12 cellular contexts compared by ENCODE assay signal in genomic region chr2:149037851-149038250, GRCh38. TPM values are rescaled to one million over a fixed set of nuclear protein-coding genes. Genes with fewer than 3 reads are reported as not detected.
DNase-seq lines count a peak whose midpoint lies in the region; ATAC-seq and TF ChIP-seq lines count a peak whose summit lies in the region.
"Had no signal": no experiment of that assay in that cellular context is flagged by ENCODE, and none has a peak within 500 bp of the region (broad histone marks: within the 10 kb centered on the region; RNA-seq: fewer than 3 reads in every experiment).

No MANE protein-coding gene starts in this region.

- no peaks in the 10 kb centered on the region for H3K36me3 ChIP-seq in endodermal cell (ENCODE audit: control insufficient read depth, insufficient read depth, low read length)

- H3K4me3 ChIP-seq in endodermal cell (ENCODE audit: low read length): peak overlapping the region; percentile 67

- DNase-seq in G401 (ENCODE audit: low spot score) (peak; percentile 38), NCI-H524 treated with DMSO at 0.1 percent for 48 hours (lab: John Stamatoyannopoulos, UW) (peak; percentile 10), endodermal cell (peak; percentile 74), nephron progenitor cell (no peak), left ventricle myocardium superior (no peak)
- DNase-seq in stimulated activated CD4-positive, alpha-beta T cell treated with anti-CD3 and anti-CD28 coated beads, Interleukin-2, amount 100 ng/mL, for 24 hours: no peak
- DNase-seq: activated CD8-positive, alpha-beta T cell treated with anti-CD3 and anti-CD28 coated beads for 36 hours; effector memory CD4-positive, alpha-beta T cell; NCI-H187 treated with DMSO at 0.1 percent for 48 hours had no signal

- 59 to 77% methylated on average over 4 to 7 of the region's 8 CpGs for WGBS in endodermal cell (ENCODE audit: insufficient coverage in 1 of 2, insufficient read length in 1 of 2), 2 experiments

- peaks cover 2% of the 10 kb centered on the region for H3K9me3 Mint-ChIP-seq in endodermal cell
- H3K9me3 Mint-ChIP-seq in nephron progenitor cell: no peaks in the 10 kb centered on the region
- H3K9me3 Mint-ChIP-seq: activated CD8-positive, alpha-beta T cell treated with anti-CD3 and anti-CD28 coated beads for 36 hours; natural killer cell treated with Interleukin-12 subunit alpha and Interleukin-12 subunit beta and Interleukin-15 and Interleukin-18, amount 100 ng/mL, for 72 hours had no signal

- H3K27ac Mint-ChIP-seq in endodermal cell: no peak overlapping the region
- H3K27ac Mint-ChIP-seq in nephron progenitor cell: no peak overlapping the region
- H3K27ac Mint-ChIP-seq: activated CD8-positive, alpha-beta T cell treated with anti-CD3 and anti-CD28 coated beads for 36 hours; natural killer cell treated with Interleukin-12 subunit alpha and Interleukin-12 subunit beta and Interleukin-15 and Interleukin-18, amount 100 ng/mL, for 72 hours had no signal

- H3K27me3 Mint-ChIP-seq in endodermal cell (ENCODE audit: insufficient read depth) (peaks cover 56% of the 10 kb centered on the region), nephron progenitor cell (ENCODE audit: low read depth, poor library complexity) (peaks cover 25% of the 10 kb centered on the region)

- H3K9me3 ChIP-seq in endodermal cell (ENCODE audit: control insufficient read depth, low read length): no peaks in the 10 kb centered on the region

- in situ Hi-C loops in G401 (cut with HindIII; ENCODE audit: low sequenced_read_pairs): no loop called here

- peak overlapping the region; percentile 70 for H3K4me3 Mint-ChIP-seq in endodermal cell
- peak overlapping the region; percentile 79 for H3K4me3 Mint-ChIP-seq in nephron progenitor cell
- H3K4me3 Mint-ChIP-seq: activated CD8-positive, alpha-beta T cell treated with anti-CD3 and anti-CD28 coated beads for 36 hours; natural killer cell treated with Interleukin-12 subunit alpha and Interleukin-12 subunit beta and Interleukin-15 and Interleukin-18, amount 100 ng/mL, for 72 hours had no signal

- peaks cover 58% of the 10 kb centered on the region for H3K27me3 ChIP-seq in endodermal cell (ENCODE audit: control insufficient read depth, insufficient read depth, low read length, poor library complexity, severe bottlenecking)

- no peak overlapping the region for H3K9ac ChIP-seq in endodermal cell (ENCODE audit: extremely low read depth, low read length, poor library complexity, severe bottlenecking)

- no peak for ATAC-seq in left ventricle myocardium superior
- ATAC-seq in HG02763 (IDR thresholded peaks at IDR 0.05; ENCODE audit: unreplicated experiment): no peak
- ATAC-seq in GM18868 (IDR thresholded peaks at IDR 0.05; ENCODE audit: unreplicated experiment): no peak

- H3K27ac ChIP-seq in endodermal cell (ENCODE audit: low read depth, low read length): no peak overlapping the region

- intact Hi-C loops in left ventricle myocardium superior (cut with micrococcal nuclease): no loop called here

- H3K4me1 ChIP-seq in endodermal cell (ENCODE audit: control insufficient read depth, insufficient read depth, low read length): no peaks in the 10 kb centered on the region

- H3K36me3 Mint-ChIP-seq in endodermal cell (ENCODE audit: low read depth) (no peaks in the 10 kb centered on the region), nephron progenitor cell (ENCODE audit: low read depth) (no peaks in the 10 kb centered on the region)
- H3K36me3 Mint-ChIP-seq: natural killer cell treated with Interleukin-12 subunit alpha and Interleukin-12 subunit beta and Interleukin-15 and Interleukin-18, amount 100 ng/mL, for 72 hours had no signal

- TF ChIP-seq CTCF in endodermal cell (conservative IDR thresholded peaks at IDR 0.05) (peak; percentile 44), nephron progenitor cell (IDR thresholded peaks at IDR 0.05) (no peak)

- peaks cover 20% of the 10 kb centered on the region for H3K4me1 Mint-ChIP-seq in endodermal cell
- peaks cover 39% of the 10 kb centered on the region for H3K4me1 Mint-ChIP-seq in nephron progenitor cell

RNA-seq across cellular contexts. Expression of gene LYPD6B, which starts 0.6 kb away (rescaled TPM):
- 21.3 and 28.7 TPM in 2 replicates for total RNA-seq in G401 (2014; rRNA removed; shearing (Covaris generic))
- total RNA-seq in endodermal cell: 10 to 100 TPM; 12.6 to 14.5 TPM
- 5.6 TPM for polyA plus RNA-seq in endodermal cell (2013, experiment 1 of 2)
- polyA plus RNA-seq in endodermal cell (2013, experiment 2 of 2): 2.4 TPM
- not detected for total RNA-seq in left ventricle myocardium superior
- total RNA-seq: activated CD8-positive, alpha-beta T cell treated with anti-CD3 and anti-CD28 coated beads for 36 hours; natural killer cell treated with Interleukin-12 subunit alpha and Interleukin-12 subunit beta and Interleukin-15 and Interleukin-18, amount 100 ng/mL, for 72 hours had no signal

Comparison
In these comparisons a context has a peak if more than half of its experiments do, and no peak if none do; other contexts are left out.
1. DNase-seq: peak in G401 (single experiment), NCI-H524 treated with DMSO at 0.1 percent for 48 hours (single experiment) and endodermal cell (single experiment); none in nephron progenitor cell (single experiment), stimulated activated CD4-positive, alpha-beta T cell treated with anti-CD3 and anti-CD28 coated beads, Interleukin-2, amount 100 ng/mL, for 24 hours (0 of 2) and left ventricle myocardium superior (single experiment).
2. RNA of gene LYPD6B, which starts 0.6 kb away (total RNA-seq): 21.3 to 28.7 TPM in G401 and 12.6 to 14.5 TPM in endodermal cell; not detected in left ventricle myocardium superior (single experiment); every median in the first group is over 10 times any median in the second.